Comparison of ENCODE assay signal across 13 cellular contexts in the genomic region with DNA sequence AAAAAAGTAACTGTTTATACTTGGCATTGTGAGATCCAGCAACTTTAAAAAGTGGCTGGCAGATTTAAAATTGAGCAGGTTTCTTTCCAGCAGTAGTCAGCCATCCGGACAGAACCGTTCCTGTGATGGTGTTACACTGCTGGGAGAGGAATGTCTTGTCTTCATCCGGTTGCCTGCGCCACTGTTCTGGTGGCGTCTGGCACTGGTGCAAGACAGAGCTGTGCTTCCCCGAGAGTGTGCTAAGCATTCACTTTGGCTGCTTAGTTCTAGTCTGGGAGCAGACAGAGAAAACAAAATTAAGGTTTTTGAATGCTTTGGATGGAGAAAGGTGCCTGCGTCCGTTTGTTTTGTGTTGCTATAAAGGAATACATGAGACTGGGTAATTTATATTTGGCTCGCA. TPM values are rescaled to one million over a fixed set of nuclear protein-coding genes. Genes with fewer than 3 reads are reported as not detected.
A peak's percentile ranks its signal among the peaks of the same experiment; 100 is the strongest.
DNase-seq lines count a peak whose midpoint lies in the region; ATAC-seq and TF ChIP-seq lines count a peak whose summit lies in the region.
"Had no signal": no experiment of that assay in that cellular context is flagged by ENCODE, and none has a peak within 500 bp of the region (broad histone marks: within the 10 kb centered on the region; RNA-seq: fewer than 3 reads in every experiment).

No MANE protein-coding gene starts in this region.

- H3K9me3 Mint-ChIP-seq in Caco-2 (ENCODE audit: unreplicated experiment): no peaks in the 10 kb centered on the region
- H3K9me3 Mint-ChIP-seq: endodermal cell had no signal

- no peaks in the 10 kb centered on the region for H3K27me3 Mint-ChIP-seq in Caco-2 (ENCODE audit: insufficient read depth, unreplicated experiment)

- H3K27me3 ChIP-seq in Caco-2 (replicated peaks; ENCODE audit: control insufficient read depth, insufficient read depth, low read length) (no peaks in the 10 kb centered on the region), right atrium auricular region (no peaks in the 10 kb centered on the region), SJCRH30 (no peaks in the 10 kb centered on the region)

- H3K36me3 Mint-ChIP-seq in Caco-2 (ENCODE audit: insufficient read depth, unreplicated experiment): peaks cover 56% of the 10 kb centered on the region

- POLR2A ChIA-PET in Caco-2 (lab: Charles Lee): no interaction called here
- POLR2A ChIA-PET in GM10248 (lab: Yijun Ruan, JAX): no interaction called here

- H3K4me3 Mint-ChIP-seq in Caco-2 (ENCODE audit: unreplicated experiment): no peak overlapping the region
- H3K4me3 Mint-ChIP-seq: endodermal cell had no signal

- ATAC-seq in HG03432 (IDR thresholded peaks at IDR 0.05; ENCODE audit: unreplicated experiment): no peak

- TF ChIP-seq CTCF in Caco-2 (IDR thresholded peaks at IDR 0.05; ENCODE audit: insufficient read depth in 1 of 2, low read depth in 1 of 2, low read length in 1 of 2, severe bottlenecking in 1 of 2, unreplicated experiment in 1 of 2): no peak
- no peak for TF ChIP-seq CTCF in right atrium auricular region (IDR thresholded peaks at IDR 0.05)
- TF ChIP-seq CTCF in GM10248 (IDR thresholded peaks at IDR 0.05; ENCODE audit: control extremely low read depth, extremely low read depth, low read depth, missing control alignments): no peak

- CTCF ChIA-PET in Caco-2 (lab: Charles Lee): interaction anchor here (1.1 kb wide), 1 partner anchor 10 kb away, joined by 3 read pairs; no protein-coding TSS in a partner anchor
- CTCF ChIA-PET in GM10248 (lab: Yijun Ruan, JAX): interaction anchor here (1.3 to 3.9 kb wide), 4 partner anchors 9 to 20 kb away, joined by 3 to 12 read pairs (median 4); no protein-coding TSS in a partner anchor

- peaks cover 22% of the 10 kb centered on the region for H3K4me1 Mint-ChIP-seq in Caco-2 (ENCODE audit: low read depth, unreplicated experiment)

- H3K9me3 ChIP-seq in Caco-2: no peaks in the 10 kb centered on the region
- no peaks in the 10 kb centered on the region for H3K9me3 ChIP-seq in right atrium auricular region
- H3K9me3 ChIP-seq in SJCRH30 (replicated peaks): no peaks in the 10 kb centered on the region

- H3K36me3 ChIP-seq in Caco-2 (ENCODE audit: control insufficient read depth, insufficient read depth, low read length): no peaks in the 10 kb centered on the region; the same call in 1 of the 2 replicates
- peaks cover 26% of the 10 kb centered on the region for H3K36me3 ChIP-seq in right atrium auricular region
- peaks cover 19% of the 10 kb centered on the region for H3K36me3 ChIP-seq in SJCRH30

- DNase-seq in Caco-2: no peak
- DNase-seq in cerebellar cortex (ENCODE audit: low spot score): peak; percentile 51
- peak; percentile 67 for DNase-seq in right atrium auricular region (ENCODE audit: low spot score)
- DNase-seq in posterior cingulate gyrus: peak; percentile 26 to 94 (median 67)
- no peak for DNase-seq in SJCRH30
- DNase-seq in D341Med (ENCODE audit: low spot score): no peak
- no peak for DNase-seq in GM10248 (ENCODE audit: extremely low spot score)
- DNase-seq: endodermal cell, NCI-H1436, PC-9, trophoblast cell had no signal

- H3K4me1 ChIP-seq in Caco-2 (peaks cover 9% of the 10 kb centered on the region), right atrium auricular region (peaks cover 0 to 28% of the 10 kb centered on the region in 2 donors), SJCRH30 (peaks cover 12% of the 10 kb centered on the region)

- BruUV-seq in Caco-2 (replicated peaks; lab: Mats Ljungman, UMichigan): TSS peak; percentile 38

- no peak overlapping the region for H3K4me3 ChIP-seq in Caco-2 (ENCODE audit: low read depth, low read length)
- no peak overlapping the region for H3K4me3 ChIP-seq in right atrium auricular region
- no peak overlapping the region for H3K4me3 ChIP-seq in SJCRH30
- H3K4me3 ChIP-seq: PC-9 had no signal

- intact Hi-C loops in Caco-2 (cut with micrococcal nuclease; ENCODE audit: unreplicated experiment): no loop called here
- intact Hi-C loops in posterior cingulate gyrus (cut with DNase I): loop anchor here (5.0 kb wide), 1 partner anchor 37 kb away; the partner anchor contains the start of gene CREBRF

- H3K27ac ChIP-seq in right atrium auricular region (peak overlapping the region; percentile 19 to 61), SJCRH30 (no peak overlapping the region)
- H3K27ac ChIP-seq: HL-60, PC-9 had no signal

- H3K27ac Mint-ChIP-seq in Caco-2 (ENCODE audit: unreplicated experiment): no peak overlapping the region
- H3K27ac Mint-ChIP-seq: endodermal cell had no signal

RNA-seq across cellular contexts. Expression of gene CREBRF, which starts 35.5 kb away (rescaled TPM):
- total RNA-seq in Caco-2 (2022): 12.3 and 12.6 TPM in 2 replicates
- total RNA-seq in right atrium auricular region: 10 to 100 TPM; 20.9 to 22.5 TPM
- total RNA-seq in SJCRH30 (2014; rRNA removed; shearing (Covaris generic)): 3.1 and 4.5 TPM in 2 replicates

RNA-seq across cellular contexts. Expression of gene ATP6V0E1, which starts 37.1 kb away (rescaled TPM):
- total RNA-seq in Caco-2 (2022) (205 and 216 TPM in 2 replicates), right atrium auricular region (100 to 1,000 TPM; 156 to 193 TPM)
- 81.5 and 83.0 TPM in 2 replicates for total RNA-seq in SJCRH30 (2014; rRNA removed; shearing (Covaris generic))

Comparison
In these comparisons a context has a peak if more than half of its experiments do, and no peak if none do; other contexts are left out.
1. DNase-seq: peak in cerebellar cortex (single experiment), right atrium auricular region (single experiment) and posterior cingulate gyrus (10 of 10); none in Caco-2 (0 of 2), SJCRH30 (0 of 2), D341Med (single experiment) and GM10248 (single experiment).